ENCODE assay signal across 8 cellular contexts in genomic region chr4:52750819-52751348, GRCh38. TPM values are rescaled to one million over a fixed set of nuclear protein-coding genes. Genes with fewer than 3 reads are reported as not detected.
DNase-seq lines count a peak whose midpoint lies in the region; ATAC-seq and FAIRE-seq lines count a peak whose summit lies in the region.

No MANE protein-coding gene starts in this region.

- FAIRE-seq in small intestine (lab: Jason Lieb, UNC), result no peak

- WGBS in small intestine, 3 donors, result 3% methylated on average over 32 to 49 of the region's 49 CpGs

- peaks cover 0 to 8% of the 10 kb centered on the region in 2 donors for H3K27me3 ChIP-seq in small intestine (ENCODE audit: control insufficient read depth in 2 of 2, insufficient read depth in 2 of 2, low read length in 2 of 2)

- DNase-seq in HuH-7.5 (ENCODE audit: low spot score), result peak; percentile 68
- peak; percentile 52 for DNase-seq in astrocyte of the hippocampus (ENCODE audit: low read depth, low spot score)
- peak; percentile 16 for DNase-seq in small intestine
- no peak for DNase-seq in NCI-H226

- no peak overlapping the region for H3K27ac ChIP-seq in small intestine (ENCODE audit: low read depth in 1 of 2, low read length in 1 of 2)

- ATAC-seq in HG03196 (IDR thresholded peaks at IDR 0.05; ENCODE audit: unreplicated experiment) (no peak), HG03108 (IDR thresholded peaks at IDR 0.05; ENCODE audit: unreplicated experiment) (no peak), HG02623 (IDR thresholded peaks at IDR 0.05; ENCODE audit: unreplicated experiment) (no peak)

- H3K4me3 ChIP-seq in iPS-18c (ENCODE audit: insufficient read depth, low read depth, low read length) (peak overlapping the region; percentile 57), small intestine (ENCODE audit: low read depth in 1 of 2, low read length in 2 of 2) (peak overlapping the region; percentile 48 to 61)

- no peaks in the 10 kb centered on the region for H3K36me3 ChIP-seq in small intestine (ENCODE audit: control insufficient read depth in 2 of 2, insufficient read depth in 2 of 2, low read length in 2 of 2)

- peaks cover 0 to 2% of the 10 kb centered on the region in 2 donors for H3K4me1 ChIP-seq in small intestine (ENCODE audit: control insufficient read depth in 2 of 2, insufficient read depth in 1 of 2, low read depth in 1 of 2, low read length in 1 of 2)

- H3K9me3 ChIP-seq in iPS-18c (ENCODE audit: control insufficient read depth, insufficient read depth, low read length) (no peaks in the 10 kb centered on the region), small intestine (ENCODE audit: control insufficient read depth, low read depth) (no peaks in the 10 kb centered on the region)

RNA-seq across cellular contexts. Expression of gene ERVMER34-1, which starts 0.3 kb away (rescaled TPM):
- under 1 TPM in 2 of 3 donors, not detected in 1; 0.27 to 0.37 TPM for polyA plus RNA-seq in small intestine
